In the genomic region with DNA sequence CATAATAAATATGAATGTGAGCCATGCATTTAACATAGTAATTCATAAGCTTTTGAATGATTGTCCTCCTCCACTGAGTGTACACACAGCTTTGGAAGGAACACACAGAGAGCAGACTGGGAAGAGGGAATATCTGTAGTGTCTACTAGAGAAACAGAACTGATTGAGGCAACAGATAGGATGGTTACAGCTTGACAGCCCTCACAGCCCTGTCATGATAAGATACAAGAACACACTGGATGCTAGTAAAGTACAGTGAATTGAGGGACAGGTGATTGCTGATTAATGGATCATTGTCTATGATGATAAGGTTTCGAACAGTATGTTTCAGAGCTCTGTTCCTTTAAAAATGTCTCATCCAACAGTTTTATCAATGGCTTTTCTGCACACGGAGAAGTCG, we compare ENCODE assay signal across 19 cellular contexts.
DNase-seq lines count a peak whose midpoint lies in the region; ATAC-seq and TF ChIP-seq lines count a peak whose summit lies in the region.
"Had no signal": no experiment of that assay in that cellular context is flagged by ENCODE, and none has a peak within 500 bp of the region (broad histone marks: within the 10 kb centered on the region; RNA-seq: fewer than 3 reads in every experiment).

No MANE protein-coding gene starts in this region.

- no peaks in the 10 kb centered on the region for H3K36me3 ChIP-seq in BE2C
- no peaks in the 10 kb centered on the region for H3K36me3 ChIP-seq in sigmoid colon

- TF ChIP-seq EP300 in sigmoid colon (IDR thresholded peaks at IDR 0.05), result no peak

- no peak overlapping the region for H3K4me3 Mint-ChIP-seq in activated T-cell treated with anti-CD3 and anti-CD28 coated beads, Interleukin-2, amount 50 U/mL, for 4 hours
- H3K4me3 Mint-ChIP-seq: CD4-positive, alpha-beta memory T cell had no signal

- no peaks in the 10 kb centered on the region for H3K27me3 ChIP-seq in BE2C
- no peaks in the 10 kb centered on the region for H3K27me3 ChIP-seq in sigmoid colon

- H3K4me1 Mint-ChIP-seq in activated T-cell treated with anti-CD3 and anti-CD28 coated beads, Interleukin-2, amount 50 U/mL, for 4 hours (ENCODE audit: low read depth), result no peaks in the 10 kb centered on the region
- H3K4me1 Mint-ChIP-seq: CD4-positive, alpha-beta memory T cell had no signal

- H3K9me3 ChIP-seq in BE2C (no peaks in the 10 kb centered on the region), sigmoid colon (no peaks in the 10 kb centered on the region)
- H3K9me3 ChIP-seq: A549 had no signal

- H3K27ac ChIP-seq in sigmoid colon, result no peak overlapping the region
- H3K27ac ChIP-seq: A549, GM23248 had no signal

- DNase-seq in BE2C (peak; percentile 15), NCI-H146 (lab: John Stamatoyannopoulos, UW) (peak; percentile 38), SK-N-DZ (ENCODE audit: low spot score) (peak; percentile 26), sigmoid colon (no peak)
- no peak for DNase-seq in activated T-cell treated with anti-CD3 and anti-CD28 coated beads, Interleukin-2, amount 50 U/mL, for 4 hours
- DNase-seq: 8988T; ACHN; AML-193; C1 segment of cervical spinal cord; Calu3; CD4-positive, alpha-beta memory T cell; COR-L47; DMS79 treated with DMSO at 0.1 percent for 48 hours; GF-D8; GM23248; H7 had no signal

- H3K9me3 Mint-ChIP-seq in activated T-cell treated with anti-CD3 and anti-CD28 coated beads, Interleukin-2, amount 50 U/mL, for 4 hours, result no peaks in the 10 kb centered on the region

- H3K4me3 ChIP-seq in BE2C (ENCODE audit: low read depth, low read length), result no peak overlapping the region
- H3K4me3 ChIP-seq in sigmoid colon, result no peak overlapping the region
- H3K4me3 ChIP-seq: A549, GM23248 had no signal

- intact Hi-C loops in sigmoid colon (cut with DNase I), result no loop called here

- 83 to 86% methylated on average over 3 of the region's 3 CpGs for WGBS in sigmoid colon, 2 donors

- TF ChIP-seq CTCF in BE2C (IDR thresholded peaks at IDR 0.05; ENCODE audit: low read depth, low read length) (no peak), sigmoid colon (IDR thresholded peaks at IDR 0.05) (no peak)

- TF ChIP-seq POLR2A in sigmoid colon (IDR thresholded peaks at IDR 0.05), result no peak

- H3K27me3 Mint-ChIP-seq in activated T-cell treated with anti-CD3 and anti-CD28 coated beads, Interleukin-2, amount 50 U/mL, for 4 hours (ENCODE audit: low read depth), result no peaks in the 10 kb centered on the region
- H3K27me3 Mint-ChIP-seq: CD4-positive, alpha-beta memory T cell had no signal

- no peak for ATAC-seq in activated T-cell treated with anti-CD3 and anti-CD28 coated beads, Interleukin-2, amount 50 U/mL, for 4 hours
- no peak for ATAC-seq in GM18498 (IDR thresholded peaks at IDR 0.05; ENCODE audit: unreplicated experiment)
- ATAC-seq: A549, HCT116 had no signal

- H3K36me3 Mint-ChIP-seq in activated T-cell treated with anti-CD3 and anti-CD28 coated beads, Interleukin-2, amount 50 U/mL, for 4 hours (ENCODE audit: insufficient read depth), result no peaks in the 10 kb centered on the region
- H3K36me3 Mint-ChIP-seq: CD4-positive, alpha-beta memory T cell had no signal

- H3K4me1 ChIP-seq in BE2C (peaks cover 8% of the 10 kb centered on the region; the same call in 1 of the 2 replicates), sigmoid colon (no peaks in the 10 kb centered on the region)
- H3K4me1 ChIP-seq: A549 had no signal

Comparison
In these comparisons a context has a peak if more than half of its experiments do, and no peak if none do; other contexts are left out.
1. DNase-seq: peak in BE2C (single experiment), NCI-H146 (single experiment) and SK-N-DZ (single experiment); none in activated T-cell treated with anti-CD3 and anti-CD28 coated beads, Interleukin-2, amount 50 U/mL, for 4 hours (single experiment) and sigmoid colon (single experiment).